In genomic region chr15:66803182-66803729, GRCh38 we compare ENCODE assay signal across 8 cellular contexts.
A peak's percentile ranks its signal among the peaks of the same experiment; 100 is the strongest.
DNase-seq lines count a peak whose midpoint lies in the region; ATAC-seq, FAIRE-seq and TF ChIP-seq lines count a peak whose summit lies in the region.

No MANE protein-coding gene starts in this region.

- H3K36me3 ChIP-seq in muscle layer of duodenum (ENCODE audit: control insufficient read depth in 1 of 2, insufficient read depth in 2 of 2, low read length in 2 of 2): peaks cover 0 to 9% of the 10 kb centered on the region in 2 donors

- H3K27ac ChIP-seq in muscle layer of duodenum (ENCODE audit: low read length): peak overlapping the region; percentile 81

- FAIRE-seq in RCC 7860 (lab: Jason Lieb, UNC): peak; percentile 91

- no peak overlapping the region for H3K4me3 ChIP-seq in epithelial cell of proximal tubule (ENCODE audit: low read depth, low read length)
- peak overlapping the region in 1 of 2 donors; percentile 23 for H3K4me3 ChIP-seq in muscle layer of duodenum (ENCODE audit: low read depth in 1 of 2, low read length in 2 of 2)

- no peaks in the 10 kb centered on the region for H3K9me3 ChIP-seq in muscle layer of duodenum (ENCODE audit: control insufficient read depth in 1 of 2, low read length in 2 of 2)

- no peak for ATAC-seq in HG03432 (IDR thresholded peaks at IDR 0.05; ENCODE audit: unreplicated experiment)

- no peak for TF ChIP-seq CTCF in epithelial cell of proximal tubule (conservative IDR thresholded peaks at IDR 0.05; ENCODE audit: low read depth, low read length)

- no peaks in the 10 kb centered on the region for H3K27me3 ChIP-seq in muscle layer of duodenum (ENCODE audit: low read depth, low read length)

- peaks cover 12 to 16% of the 10 kb centered on the region in 2 donors for H3K4me1 ChIP-seq in muscle layer of duodenum (ENCODE audit: control insufficient read depth in 1 of 2, insufficient read depth in 2 of 2, low read length in 2 of 2)

- peak; percentile 96 for DNase-seq in ELF-1 (ENCODE audit: low read depth, low spot score)
- DNase-seq in RCC 7860 (ENCODE audit: low spot score): peak; percentile 88
- DNase-seq in epithelial cell of proximal tubule (ENCODE audit: low read depth): peak; percentile 65
- DNase-seq in T-helper 1 cell: no peak
- DNase-seq in NAMALWA (ENCODE audit: low spot score): no peak
- no peak for DNase-seq in NCI-H526 (lab: John Stamatoyannopoulos, UW)

Comparison
In these comparisons a context has a peak if more than half of its experiments do, and no peak if none do; other contexts are left out.
1. DNase-seq: peak in ELF-1 (single experiment), RCC 7860 (single experiment) and epithelial cell of proximal tubule (single experiment); none in T-helper 1 cell (0 of 5), NAMALWA (single experiment) and NCI-H526 (0 of 2).